ENCODE assay signal across 9 cellular contexts in the genomic region with DNA sequence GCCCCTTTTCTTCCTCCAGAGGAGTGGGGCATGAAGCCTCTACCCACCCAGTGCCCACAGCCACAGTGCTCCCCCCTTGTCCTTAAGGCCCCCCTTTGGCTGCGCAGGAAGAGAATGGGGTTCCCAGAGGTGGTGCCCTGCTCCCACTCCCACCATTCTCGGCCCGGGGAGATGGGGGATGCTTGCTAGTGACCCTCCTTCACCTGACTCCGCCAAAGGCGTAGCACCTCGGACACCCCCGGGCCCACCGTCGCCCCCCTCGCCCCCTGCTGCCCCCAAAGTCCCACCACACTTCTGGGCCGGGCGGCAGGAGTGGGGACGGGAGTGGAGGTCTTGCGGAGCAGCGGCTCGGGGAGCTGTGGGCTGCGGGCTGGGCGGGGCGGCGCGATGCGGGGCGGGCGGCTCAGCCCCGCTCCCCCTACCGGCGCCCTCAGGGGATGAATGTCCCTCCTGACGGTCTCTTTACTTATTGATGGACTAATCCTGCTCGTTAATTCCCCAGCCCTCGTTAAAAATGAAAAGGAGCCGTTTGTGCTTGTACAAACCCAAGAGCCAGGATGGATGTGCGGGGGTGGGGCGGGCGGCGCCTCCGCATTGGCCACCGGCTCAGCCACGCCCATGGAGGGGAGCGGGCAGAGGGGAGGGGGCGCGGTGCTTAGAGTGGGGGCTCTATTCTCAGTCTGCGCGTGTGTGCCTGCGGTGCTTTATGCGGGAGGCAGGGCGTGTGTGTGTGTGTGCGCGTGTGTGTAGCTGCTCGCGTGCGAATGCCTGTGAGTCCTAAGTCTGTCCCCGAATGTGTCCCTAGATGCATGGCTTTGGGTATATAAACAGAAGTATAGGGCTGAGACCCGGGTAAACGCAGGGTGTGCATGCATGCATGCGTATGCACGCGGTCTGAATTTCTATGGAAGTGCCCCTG. TPM values are rescaled to one million over a fixed set of nuclear protein-coding genes. Genes with fewer than 3 reads are reported as not detected.
DNase-seq lines count a peak whose midpoint lies in the region; ATAC-seq and TF ChIP-seq lines count a peak whose summit lies in the region.
"Had no signal": no experiment of that assay in that cellular context is flagged by ENCODE, and none has a peak within 500 bp of the region (broad histone marks: within the 10 kb centered on the region; RNA-seq: fewer than 3 reads in every experiment).

No MANE protein-coding gene starts in this region.

- no peaks in the 10 kb centered on the region for H3K9me3 ChIP-seq in HEK293 (ENCODE audit: control insufficient read depth, insufficient read depth, low read depth, low read length)
- H3K9me3 ChIP-seq in endodermal cell (ENCODE audit: control insufficient read depth, low read length) = no peaks in the 10 kb centered on the region
- H3K9me3 ChIP-seq in osteoblast (ENCODE audit: low read depth, low read length) = no peaks in the 10 kb centered on the region

- H3K4me3 Mint-ChIP-seq in endodermal cell = peak overlapping the region; percentile 34

- H3K4me3 ChIP-seq in HEK293 (ENCODE audit: low read depth, low read length) (peak overlapping the region; percentile 2), endodermal cell (ENCODE audit: low read length) (no peak overlapping the region), osteoblast (ENCODE audit: insufficient read depth, low read length) (peak overlapping the region; percentile 33)

- no peaks in the 10 kb centered on the region for H3K79me2 ChIP-seq in osteoblast (ENCODE audit: insufficient read depth, low read length)

- no peak overlapping the region for H2AFZ ChIP-seq in osteoblast (ENCODE audit: low read length)

- DNase-seq in NCI-H510A treated with DMSO at 0.1 percent for 48 hours (lab: John Stamatoyannopoulos, UW) = peak; percentile 70
- peak; percentile 72 for DNase-seq in endodermal cell
- DNase-seq in osteoblast (ENCODE audit: insufficient read length, low spot score, missing footprints) = no peak
- DNase-seq in T1000 (lab: John Stamatoyannopoulos, UW) = no peak
- no peak for DNase-seq in NCI-H128 (lab: John Stamatoyannopoulos, UW; ENCODE audit: unreplicated experiment)
- DNase-seq: NCI-H187 had no signal

- H3K36me3 Mint-ChIP-seq in endodermal cell (ENCODE audit: low read depth) = no peaks in the 10 kb centered on the region

- H3K27me3 ChIP-seq in endodermal cell (ENCODE audit: control insufficient read depth, insufficient read depth, low read length, poor library complexity, severe bottlenecking) (peaks cover 53% of the 10 kb centered on the region), osteoblast (ENCODE audit: insufficient read depth, low read length) (peaks cover 49% of the 10 kb centered on the region)

- H3K27ac ChIP-seq in HEK293 (ENCODE audit: extremely low read depth, low read depth, low read length) (no peak overlapping the region), endodermal cell (ENCODE audit: low read depth, low read length) (no peak overlapping the region), osteoblast (ENCODE audit: low read depth, low read length) (no peak overlapping the region)

- CTCF ChIA-PET in HEK293 (lab: Yijun Ruan, JAX) = interaction anchor here (0.6 to 1.2 kb wide), 2 partner anchors 31 to 39 kb away, joined by 4 to 5 read pairs; no protein-coding TSS in a partner anchor

- no peaks in the 10 kb centered on the region for H4K20me1 ChIP-seq in osteoblast (ENCODE audit: insufficient read depth, low read length)

- no peak for ATAC-seq in GM19351 (IDR thresholded peaks at IDR 0.05; ENCODE audit: unreplicated experiment)

- 10 to 11% methylated on average over 29 to 57 of the region's 57 CpGs for WGBS in endodermal cell (ENCODE audit: insufficient coverage in 1 of 2, insufficient read length in 1 of 2), 2 experiments

- no peaks in the 10 kb centered on the region for H3K9me3 Mint-ChIP-seq in endodermal cell

- H3K36me3 ChIP-seq in HEK293 (ENCODE audit: control insufficient read depth in 2 of 2, insufficient read depth in 1 of 2, low read length in 2 of 2) (no peaks in the 10 kb centered on the region), endodermal cell (ENCODE audit: control insufficient read depth, insufficient read depth, low read length) (no peaks in the 10 kb centered on the region), osteoblast (ENCODE audit: insufficient read depth, low read length) (no peaks in the 10 kb centered on the region)

- H3K4me1 ChIP-seq in HEK293 (ENCODE audit: control insufficient read depth, insufficient read depth, low read length) = no peaks in the 10 kb centered on the region
- no peaks in the 10 kb centered on the region for H3K4me1 ChIP-seq in endodermal cell (ENCODE audit: control insufficient read depth, insufficient read depth, low read length)
- H3K4me1 ChIP-seq in osteoblast (ENCODE audit: insufficient read depth, low read length) = peaks cover 19% of the 10 kb centered on the region

- peaks cover 15% of the 10 kb centered on the region for H3K4me1 Mint-ChIP-seq in endodermal cell

- no peak overlapping the region for H3K9ac ChIP-seq in endodermal cell (ENCODE audit: extremely low read depth, low read length, poor library complexity, severe bottlenecking)

- H3K27ac Mint-ChIP-seq in endodermal cell = no peak overlapping the region

- TF ChIP-seq CTCF in HEK293 (tag by site-specific recombination; IDR thresholded peaks at IDR 0.05) = no peak
- peak; percentile 81 for TF ChIP-seq CTCF in endodermal cell (conservative IDR thresholded peaks at IDR 0.05)
- no peak for TF ChIP-seq CTCF in osteoblast (IDR thresholded peaks at IDR 0.05; ENCODE audit: extremely low read depth, low read depth, low read length)

- peak overlapping the region; percentile 48 for H3K4me2 ChIP-seq in osteoblast (ENCODE audit: insufficient read depth, low read length)

- POLR2A ChIA-PET in HEK293 (lab: Yijun Ruan, JAX) = no interaction called here

- H3K27me3 Mint-ChIP-seq in endodermal cell (ENCODE audit: insufficient read depth) = peaks cover 46% of the 10 kb centered on the region

TF ChIP-seq in HEK293, 187 proteins besides CTCF, POLR2A, EP300 and RAD21 (continues in another document):
- TF ChIP-seq ZBTB1 (tag by site-specific recombination; IDR thresholded peaks at IDR 0.05) = no peak
- no peak for TF ChIP-seq MEIS1 (CRISPR knock-in tag; IDR thresholded peaks at IDR 0.05; ENCODE audit: borderline replicate concordance)
- no peak for TF ChIP-seq OVOL3 (tag by site-specific recombination; IDR thresholded peaks at IDR 0.05)
- TF ChIP-seq ZFHX2 (tag by site-specific recombination; conservative IDR thresholded peaks at IDR 0.05) = peak; percentile 85
- TF ChIP-seq ZNF335 (tag by site-specific recombination; conservative IDR thresholded peaks at IDR 0.05) = no peak
- no peak for TF ChIP-seq ZNF658 (tag by site-specific recombination; IDR thresholded peaks at IDR 0.05)
- TF ChIP-seq, protein P1, sequence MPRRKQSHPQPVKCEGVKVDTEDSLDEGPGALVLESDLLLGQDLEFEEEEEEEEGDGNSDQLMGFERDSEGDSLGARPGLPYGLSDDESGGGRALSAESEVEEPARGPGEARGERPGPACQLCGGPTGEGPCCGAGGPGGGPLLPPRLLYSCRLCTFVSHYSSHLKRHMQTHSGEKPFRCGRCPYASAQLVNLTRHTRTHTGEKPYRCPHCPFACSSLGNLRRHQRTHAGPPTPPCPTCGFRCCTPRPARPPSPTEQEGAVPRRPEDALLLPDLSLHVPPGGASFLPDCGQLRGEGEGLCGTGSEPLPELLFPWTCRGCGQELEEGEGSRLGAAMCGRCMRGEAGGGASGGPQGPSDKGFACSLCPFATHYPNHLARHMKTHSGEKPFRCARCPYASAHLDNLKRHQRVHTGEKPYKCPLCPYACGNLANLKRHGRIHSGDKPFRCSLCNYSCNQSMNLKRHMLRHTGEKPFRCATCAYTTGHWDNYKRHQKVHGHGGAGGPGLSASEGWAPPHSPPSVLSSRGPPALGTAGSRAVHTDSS (tag by site-specific recombination; IDR thresholded peaks at IDR 0.05) = no peak
- TF ChIP-seq, protein P2, sequence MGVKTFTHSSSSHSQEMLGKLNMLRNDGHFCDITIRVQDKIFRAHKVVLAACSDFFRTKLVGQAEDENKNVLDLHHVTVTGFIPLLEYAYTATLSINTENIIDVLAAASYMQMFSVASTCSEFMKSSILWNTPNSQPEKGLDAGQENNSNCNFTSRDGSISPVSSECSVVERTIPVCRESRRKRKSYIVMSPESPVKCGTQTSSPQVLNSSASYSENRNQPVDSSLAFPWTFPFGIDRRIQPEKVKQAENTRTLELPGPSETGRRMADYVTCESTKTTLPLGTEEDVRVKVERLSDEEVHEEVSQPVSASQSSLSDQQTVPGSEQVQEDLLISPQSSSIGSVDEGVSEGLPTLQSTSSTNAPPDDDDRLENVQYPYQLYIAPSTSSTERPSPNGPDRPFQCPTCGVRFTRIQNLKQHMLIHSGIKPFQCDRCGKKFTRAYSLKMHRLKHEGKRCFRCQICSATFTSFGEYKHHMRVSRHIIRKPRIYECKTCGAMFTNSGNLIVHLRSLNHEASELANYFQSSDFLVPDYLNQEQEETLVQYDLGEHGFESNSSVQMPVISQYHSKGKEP (tag by site-specific recombination; IDR thresholded peaks at IDR 0.05) = peak; percentile 40; the same call in 1 of the 2 replicates
- peak; percentile 69 for TF ChIP-seq ZBTB48 (tag by site-specific recombination; IDR thresholded peaks at IDR 0.05)
- no peak for TF ChIP-seq ZNF549 (tag by site-specific recombination; IDR thresholded peaks at IDR 0.05)
- no peak for TF ChIP-seq ZNF155 (tag by site-specific recombination; IDR thresholded peaks at IDR 0.05)
- no peak for TF ChIP-seq ZSCAN16 (tag by site-specific recombination; IDR thresholded peaks at IDR 0.05)

RNA-seq across cellular contexts. Expression of a gene that starts 25.6 kb away (rescaled TPM):
- total RNA-seq in endodermal cell (1 to 10 TPM; 2.0 to 3.4 TPM), osteoblast (3.6 and 6.8 TPM in 2 replicates)
- 4.0 TPM for polyA plus RNA-seq in endodermal cell (2013, experiment 1 of 2)
- polyA plus RNA-seq in endodermal cell (2013, experiment 2 of 2) = 3.2 TPM
- total RNA-seq: T-helper 2 cell treated with Interferon-gamma antibody and Interleukin-4, amounts not matched to agents 100 ng/mL and 5 ng/mL, for 36 hours had no signal

RNA-seq across cellular contexts. Expression of a gene that starts 46.8 kb away (rescaled TPM):
- total RNA-seq in endodermal cell (under 1 TPM; 0.11 to 0.69 TPM), osteoblast (under 0.01 TPM in 2 replicates)
- polyA plus RNA-seq in endodermal cell (2013, experiment 1 of 2) = 1.7 TPM
- 1.9 TPM for polyA plus RNA-seq in endodermal cell (2013, experiment 2 of 2)

Comparison
In these comparisons a context has a peak if more than half of its experiments do, and no peak if none do; other contexts are left out.
1. DNase-seq: peak in NCI-H510A treated with DMSO at 0.1 percent for 48 hours (single experiment) and endodermal cell (single experiment); none in osteoblast (single experiment), T1000 (single experiment) and NCI-H128 (single experiment).